Comparison of ENCODE assay signal across 24 cellular contexts in genomic region chr10:70048309-70048708, GRCh38. TPM values are rescaled to one million over a fixed set of nuclear protein-coding genes. Genes with fewer than 3 reads are reported as not detected.
"Had no signal": no experiment of that assay in that cellular context is flagged by ENCODE, and none has a peak within 500 bp of the region (broad histone marks: within the 10 kb centered on the region; RNA-seq: fewer than 3 reads in every experiment).

No MANE protein-coding gene starts in this region.

- H3K9me3 Mint-ChIP-seq: activated B cell treated with CpG ODN at 0.5 μM for 24 hours; activated CD4-positive, alpha-beta memory T cell treated with anti-CD3 and anti-CD28 coated beads for 36 hours; activated naive CD4-positive, alpha-beta T cell treated with anti-CD3 and anti-CD28 coated beads, Interleukin-2, amount 50 U/mL, for 72 hours; activated naive CD8-positive, alpha-beta T cell treated with anti-CD3 and anti-CD28 coated beads, Interleukin-2, amount 50 U/mL, for 24 hours; activated T-cell treated with anti-CD3 and anti-CD28 coated beads, Interleukin-2, amount 50 U/mL, for 4 hours; T-cell had no signal

- H3K36me3 Mint-ChIP-seq: activated CD4-positive, alpha-beta memory T cell treated with anti-CD3 and anti-CD28 coated beads for 36 hours; brain; T-cell had no signal

- ATAC-seq: activated naive CD4-positive, alpha-beta T cell treated with anti-CD3 and anti-CD28 coated beads, Interleukin-2, amount 50 U/mL, for 72 hours; activated naive CD8-positive, alpha-beta T cell treated with anti-CD3 and anti-CD28 coated beads, Interleukin-2, amount 50 U/mL, for 24 hours; activated T-cell treated with anti-CD3 and anti-CD28 coated beads, Interleukin-2, amount 50 U/mL, for 4 hours; T-cell had no signal

- H3K4me3 Mint-ChIP-seq: activated B cell treated with CpG ODN at 0.5 μM for 24 hours; activated CD4-positive, alpha-beta memory T cell treated with anti-CD3 and anti-CD28 coated beads for 36 hours; activated CD4-positive, alpha-beta T cell treated with anti-CD3 and anti-CD28 coated beads, Interleukin-2, amount 10 ng/mL, durations not matched to agents 24 days and 14 days; activated naive CD8-positive, alpha-beta T cell treated with anti-CD3 and anti-CD28 coated beads, Interleukin-2, amount 50 U/mL, for 24 hours; activated T-cell treated with anti-CD3 and anti-CD28 coated beads, Interleukin-2, amount 50 U/mL, for 4 hours; brain; T-cell had no signal

- H3K27ac Mint-ChIP-seq: activated B cell treated with CpG ODN at 0.5 μM for 24 hours; activated CD4-positive, alpha-beta memory T cell treated with anti-CD3 and anti-CD28 coated beads for 36 hours; activated CD4-positive, alpha-beta T cell treated with anti-CD3 and anti-CD28 coated beads, Interleukin-2, amount 10 ng/mL, durations not matched to agents 24 days and 14 days; activated naive CD8-positive, alpha-beta T cell treated with anti-CD3 and anti-CD28 coated beads, Interleukin-2, amount 50 U/mL, for 24 hours; brain; T-cell had no signal

- DNase-seq: activated B cell treated with CpG ODN at 0.5 μM for 24 hours; activated CD4-positive, alpha-beta memory T cell treated with anti-CD3 and anti-CD28 coated beads for 36 hours; activated CD4-positive, alpha-beta T cell treated with anti-CD3 and anti-CD28 coated beads for 1 hour; activated CD4-positive, alpha-beta T cell treated with anti-CD3 and anti-CD28 coated beads, Interleukin-2, amount 10 ng/mL, durations not matched to agents 24 days and 14 days; activated CD8-positive, alpha-beta memory T cell treated with anti-CD3 and anti-CD28 coated beads for 24 hours; activated effector memory CD4-positive, alpha-beta T cell treated with anti-CD3 and anti-CD28 coated beads, Interleukin-2, amount 50 U/mL, for 16 hours; activated naive CD4-positive, alpha-beta T cell treated with Interleukin-2 at 50 U/mL for 16 hours; activated naive CD8-positive, alpha-beta T cell treated with anti-CD3 and anti-CD28 coated beads, Interleukin-2, amount 50 U/mL, for 24 hours; activated T-cell treated with anti-CD3 and anti-CD28 coated beads, Interleukin-2, amount 50 U/mL, for 4 hours; amniotic stem cell; KG1; NCI-H1092 treated with DMSO at 0.1 percent for 48 hours; NCI-H1417 treated with DMSO at 0.1 percent for 48 hours; NCI-H187; NCI-H2081; NCI-H524; NCI-H82; SIG-M5; T-cell; T-helper 2 cell; T1000 had no signal

RNA-seq across cellular contexts. Expression of gene MACROH2A2, which starts 4.3 kb away (rescaled TPM):
- total RNA-seq: activated B cell treated with CpG ODN at 0.5 μM for 24 hours, OCI-LY7 had no signal
